11 cellular contexts compared by ENCODE assay signal in genomic region chr21:44916965-44917364, GRCh38. TPM values are rescaled to one million over a fixed set of nuclear protein-coding genes. Genes with fewer than 3 reads are reported as not detected.
DNase-seq lines count a peak whose midpoint lies in the region; ATAC-seq and TF ChIP-seq lines count a peak whose summit lies in the region.
"Had no signal": no experiment of that assay in that cellular context is flagged by ENCODE, and none has a peak within 500 bp of the region (broad histone marks: within the 10 kb centered on the region; RNA-seq: fewer than 3 reads in every experiment).

No MANE protein-coding gene starts in this region.

- no peaks in the 10 kb centered on the region for H3K9me3 ChIP-seq in breast epithelium
- H3K9me3 ChIP-seq: body of pancreas had no signal

- H3K36me3 Mint-ChIP-seq in T-helper 2 cell treated with Interferon-gamma antibody and Interleukin-4, amounts not matched to agents 5 μg/mL and 100 μg/mL, for 36 hours (ENCODE audit: low read depth) = peaks cover 46% of the 10 kb centered on the region
- H3K36me3 Mint-ChIP-seq in natural killer cell = no peaks in the 10 kb centered on the region

- H3K4me1 ChIP-seq in breast epithelium = peaks cover 0 to 5% of the 10 kb centered on the region in 2 donors

- ATAC-seq in natural killer cell = no peak
- ATAC-seq in GM19397 (IDR thresholded peaks at IDR 0.05; ENCODE audit: unreplicated experiment) = no peak
- ATAC-seq in HG02981 (IDR thresholded peaks at IDR 0.05; ENCODE audit: unreplicated experiment) = no peak
- ATAC-seq: body of pancreas had no signal

- no peaks in the 10 kb centered on the region for H3K36me3 ChIP-seq in breast epithelium

- DNase-seq in T-helper 2 cell treated with Interferon-gamma antibody and Interleukin-4, amounts not matched to agents 5 μg/mL and 100 μg/mL, for 36 hours (ENCODE audit: low spot score) = no peak
- no peak for DNase-seq in T-helper 2 cell
- DNase-seq in RPMI7951 (ENCODE audit: low read depth) = peak; percentile 16
- DNase-seq in breast epithelium (ENCODE audit: low spot score in 2 of 2) = no peak
- DNase-seq in natural killer cell = no peak
- no peak for DNase-seq in NCI-H2029 treated with DMSO at 0.1 percent for 48 hours (lab: John Stamatoyannopoulos, UW)
- DNase-seq: body of pancreas; hypothalamus; stimulated activated CD4-positive, alpha-beta T cell treated with anti-CD3 and anti-CD28 coated beads, Interleukin-15, amount 100 ng/mL, for 24 hours had no signal

- H3K27me3 Mint-ChIP-seq in T-helper 2 cell treated with Interferon-gamma antibody and Interleukin-4, amounts not matched to agents 5 μg/mL and 100 μg/mL, for 36 hours (ENCODE audit: low read depth) = no peaks in the 10 kb centered on the region
- no peaks in the 10 kb centered on the region for H3K27me3 Mint-ChIP-seq in natural killer cell (ENCODE audit: low read depth in 2 of 2)

- TF ChIP-seq CTCF in breast epithelium (IDR thresholded peaks at IDR 0.05) (no peak), natural killer cell (IDR thresholded peaks at IDR 0.05) (no peak)

- H3K9me3 Mint-ChIP-seq in T-helper 2 cell treated with Interferon-gamma antibody and Interleukin-4, amounts not matched to agents 5 μg/mL and 100 μg/mL, for 36 hours = no peaks in the 10 kb centered on the region
- H3K9me3 Mint-ChIP-seq in natural killer cell = no peaks in the 10 kb centered on the region

- peak overlapping the region; percentile 62 for H3K27ac Mint-ChIP-seq in T-helper 2 cell treated with Interferon-gamma antibody and Interleukin-4, amounts not matched to agents 5 μg/mL and 100 μg/mL, for 36 hours
- peak overlapping the region; percentile 92 to 98 for H3K27ac Mint-ChIP-seq in natural killer cell

- H3K27me3 ChIP-seq in breast epithelium = no peaks in the 10 kb centered on the region

- no peak overlapping the region for H3K4me3 ChIP-seq in breast epithelium
- H3K4me3 ChIP-seq: body of pancreas had no signal

- no peak for TF ChIP-seq POLR2A in breast epithelium (IDR thresholded peaks at IDR 0.05)

- H3K4me3 Mint-ChIP-seq in T-helper 2 cell treated with Interferon-gamma antibody and Interleukin-4, amounts not matched to agents 5 μg/mL and 100 μg/mL, for 36 hours = peak overlapping the region; percentile 97
- H3K4me3 Mint-ChIP-seq in natural killer cell = peak overlapping the region; percentile 92

- H3K4me1 Mint-ChIP-seq in T-helper 2 cell treated with Interferon-gamma antibody and Interleukin-4, amounts not matched to agents 5 μg/mL and 100 μg/mL, for 36 hours (ENCODE audit: low read depth) = peaks cover 48% of the 10 kb centered on the region
- peaks cover 70 to 94% of the 10 kb centered on the region in 2 donors for H3K4me1 Mint-ChIP-seq in natural killer cell

- intact Hi-C loops in breast epithelium (cut with DNase I; ENCODE audit: low total_unique reads) (no loop called here), natural killer cell (cut with micrococcal nuclease) (no loop called here)

- H3K27ac ChIP-seq in breast epithelium = peak overlapping the region; percentile 43 to 60
- H3K27ac ChIP-seq: body of pancreas had no signal

RNA-seq across cellular contexts. Expression of gene ITGB2, which starts 3.7 kb away (rescaled TPM):
- total RNA-seq in RPMI7951 (2014; rRNA removed; shearing (Covaris generic)) = not detected in 2 replicates
- total RNA-seq in breast epithelium = 100 to 1,000 TPM in 1 of 3 donors, 10 to 100 TPM in 2; 19.7 to 242 (median 92.8) TPM
- total RNA-seq in natural killer cell = 1,000 to 10,000 TPM; 1,223 to 1,393 (median 1,250) TPM

RNA-seq across cellular contexts. Expression of gene SLX9, which starts 22.9 kb away (rescaled TPM):
- total RNA-seq in RPMI7951 (2014; rRNA removed; shearing (Covaris generic)) = 9.0 and 17.0 TPM in 2 replicates
- total RNA-seq in breast epithelium (10 to 100 TPM; 15.8 to 17.7 (median 17.0) TPM), natural killer cell (10 to 100 TPM; 12.8 to 22.9 (median 20.0) TPM)

RNA-seq across cellular contexts. Expression of gene PTTG1IP, which starts 43.5 kb away (rescaled TPM):
- total RNA-seq in RPMI7951 (2014; rRNA removed; shearing (Covaris generic)) = 241 and 255 TPM in 2 replicates
- 100 to 1,000 TPM; 187 to 351 (median 272) TPM for total RNA-seq in breast epithelium
- 100 to 1,000 TPM in 2 of 3 donors, 10 to 100 TPM in 1; 96.8 to 144 (median 126) TPM for total RNA-seq in natural killer cell

Comparison
In these comparisons a context has a peak if more than half of its experiments do, and no peak if none do; other contexts are left out.
1. RNA of gene ITGB2, which starts 3.7 kb away (total RNA-seq): 1,223 to 1,393 TPM in natural killer cell and 19.7 to 242 TPM in breast epithelium; not detected in RPMI7951; every median in the first group is over 10 times any median in the second.